Comparison of ENCODE assay signal across 30 cellular contexts in the genomic region with DNA sequence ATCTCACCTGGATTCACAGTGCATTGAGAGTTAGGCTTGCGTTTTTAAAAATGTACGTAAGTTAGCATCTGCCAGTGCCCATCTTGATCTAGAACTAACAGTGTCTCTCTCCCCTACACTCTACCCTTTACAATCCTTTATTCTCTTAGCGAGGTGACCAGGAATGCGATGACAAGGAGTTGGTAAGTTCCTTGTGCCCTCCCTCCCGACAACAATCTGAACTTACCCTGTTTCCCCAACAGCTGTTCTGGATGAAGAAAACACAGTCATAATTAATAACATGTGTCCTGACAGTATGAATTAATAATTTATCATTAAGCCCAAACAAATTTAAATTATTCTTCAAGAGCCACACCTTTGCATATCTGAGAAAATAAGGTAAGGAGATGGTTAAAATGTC.
"Had no signal": no experiment of that assay in that cellular context is flagged by ENCODE, and none has a peak within 500 bp of the region (broad histone marks: within the 10 kb centered on the region; RNA-seq: fewer than 3 reads in every experiment).

No MANE protein-coding gene starts in this region.

- H3K27ac Mint-ChIP-seq: activated naive CD4-positive, alpha-beta T cell treated with anti-CD3 and anti-CD28 coated beads for 36 hours; activated naive CD8-positive, alpha-beta T cell treated with anti-CD3 and anti-CD28 coated beads for 36 hours; activated T-helper 1 cell treated with anti-CD3 and anti-CD28 coated beads, Interleukin-12 subunit alpha, Interleukin-12 subunit beta, Interleukin-2, Interleukin-4 antibody, amounts not matched to agents 30 ng/mL and 10 ng/mL and 1 ng/mL, durations not matched to agents 14 hours and 24 hours and 36 hours; nephron; stimulated activated memory B cell treated with anti-CD40 and anti-IgM and Interleukin-4, amounts not matched to agents 10 μg/mL and 1 μg/mL and 100 μg/mL, for 72 hours; T-cell had no signal

- DNase-seq: activated CD4-positive, alpha-beta T cell treated with anti-CD3 and anti-CD28 coated beads for 4 hours; activated CD4-positive, alpha-beta T cell treated with anti-CD3 and anti-CD28 coated beads, Interleukin-2, amount 50 U/mL, for 48 hours; activated CD8-positive, alpha-beta memory T cell treated with anti-CD3 and anti-CD28 coated beads, Interleukin-2, amount 50 U/mL, for 4 hours; activated effector memory CD4-positive, alpha-beta T cell treated with anti-CD3 and anti-CD28 coated beads, Interleukin-2, amount 50 U/mL, for 16 hours; activated naive CD4-positive, alpha-beta T cell treated with anti-CD3 and anti-CD28 coated beads for 36 hours; activated naive CD8-positive, alpha-beta T cell treated with anti-CD3 and anti-CD28 coated beads for 36 hours; activated T-cell treated with anti-CD3 and anti-CD28 coated beads, Interleukin-2, amount 50 U/mL, for 1 hour; aorta; brain microvascular endothelial cell; dorsolateral prefrontal cortex; effector memory CD4-positive, alpha-beta T cell; foreskin keratinocyte; heart right ventricle; left lung; lower lobe of right lung; mesenchymal stem cell; mucosa of descending colon; right lobe of liver; stimulated activated CD4-positive, alpha-beta T cell treated with anti-CD3 and anti-CD28 coated beads, Interleukin-4, amount 100 ng/mL, for 24 hours; stimulated activated CD8-positive, alpha-beta memory T cell treated with anti-CD3 and anti-CD28 coated beads, Interleukin-4, amount 100 ng/mL, for 48 hours; stomach; T-cell; thyroid gland; upper lobe of left lung had no signal

- H3K9me3 Mint-ChIP-seq: activated naive CD4-positive, alpha-beta T cell treated with anti-CD3 and anti-CD28 coated beads for 36 hours; activated naive CD8-positive, alpha-beta T cell treated with anti-CD3 and anti-CD28 coated beads for 36 hours; activated T-helper 1 cell treated with anti-CD3 and anti-CD28 coated beads, Interleukin-12 subunit alpha, Interleukin-12 subunit beta, Interleukin-2, Interleukin-4 antibody, amounts not matched to agents 30 ng/mL and 10 ng/mL and 1 ng/mL, durations not matched to agents 14 hours and 24 hours and 36 hours; nephron; T-cell had no signal

- H3K36me3 Mint-ChIP-seq: activated naive CD8-positive, alpha-beta T cell treated with anti-CD3 and anti-CD28 coated beads for 36 hours; stimulated activated memory B cell treated with anti-CD40 and anti-IgM and Interleukin-4, amounts not matched to agents 10 μg/mL and 1 μg/mL and 100 μg/mL, for 72 hours; T-cell had no signal

- H3K27me3 ChIP-seq: adrenal gland, brain microvascular endothelial cell, dorsolateral prefrontal cortex, foreskin keratinocyte, thyroid gland, upper lobe of left lung had no signal

- H3K4me1 ChIP-seq: right lobe of liver had no signal

- H3K9me3 ChIP-seq: adrenal gland, heart right ventricle, left lung, lower lobe of right lung, mucosa of descending colon, right lobe of liver, stomach, thyroid gland, upper lobe of left lung had no signal

- H3K36me3 ChIP-seq: adrenal gland, brain microvascular endothelial cell, left lung, lower lobe of right lung, right lobe of liver, stomach, thyroid gland, upper lobe of left lung had no signal

- H3K4me3 ChIP-seq: adrenal gland, coronary artery, heart right ventricle, left lung, lower lobe of right lung, mucosa of descending colon, right lobe of liver, skin epidermis, stomach, thyroid gland, upper lobe of left lung had no signal

- H3K27ac ChIP-seq: adrenal gland, brain microvascular endothelial cell, coronary artery, foreskin keratinocyte, heart right ventricle, left lung, lower lobe of right lung, right lobe of liver, skin epidermis, stomach, thyroid gland, upper lobe of left lung had no signal

- H3K4me3 Mint-ChIP-seq: activated naive CD4-positive, alpha-beta T cell treated with anti-CD3 and anti-CD28 coated beads for 36 hours; activated naive CD8-positive, alpha-beta T cell treated with anti-CD3 and anti-CD28 coated beads for 36 hours; activated T-helper 1 cell treated with anti-CD3 and anti-CD28 coated beads, Interleukin-12 subunit alpha, Interleukin-12 subunit beta, Interleukin-2, Interleukin-4 antibody, amounts not matched to agents 30 ng/mL and 10 ng/mL and 1 ng/mL, durations not matched to agents 14 hours and 24 hours and 36 hours; stimulated activated memory B cell treated with anti-CD40 and anti-IgM and Interleukin-4, amounts not matched to agents 10 μg/mL and 1 μg/mL and 100 μg/mL, for 72 hours; T-cell had no signal

- ATAC-seq: foreskin keratinocyte; heart right ventricle; left lung; lower lobe of right lung; mucosa of descending colon; right lobe of liver; stimulated activated memory B cell treated with anti-CD40 and anti-IgM and Interleukin-4, amounts not matched to agents 10 μg/mL and 1 μg/mL and 100 μg/mL, for 72 hours; T-cell had no signal
